Comparison of ENCODE assay signal across 6 cellular contexts in the genomic region with DNA sequence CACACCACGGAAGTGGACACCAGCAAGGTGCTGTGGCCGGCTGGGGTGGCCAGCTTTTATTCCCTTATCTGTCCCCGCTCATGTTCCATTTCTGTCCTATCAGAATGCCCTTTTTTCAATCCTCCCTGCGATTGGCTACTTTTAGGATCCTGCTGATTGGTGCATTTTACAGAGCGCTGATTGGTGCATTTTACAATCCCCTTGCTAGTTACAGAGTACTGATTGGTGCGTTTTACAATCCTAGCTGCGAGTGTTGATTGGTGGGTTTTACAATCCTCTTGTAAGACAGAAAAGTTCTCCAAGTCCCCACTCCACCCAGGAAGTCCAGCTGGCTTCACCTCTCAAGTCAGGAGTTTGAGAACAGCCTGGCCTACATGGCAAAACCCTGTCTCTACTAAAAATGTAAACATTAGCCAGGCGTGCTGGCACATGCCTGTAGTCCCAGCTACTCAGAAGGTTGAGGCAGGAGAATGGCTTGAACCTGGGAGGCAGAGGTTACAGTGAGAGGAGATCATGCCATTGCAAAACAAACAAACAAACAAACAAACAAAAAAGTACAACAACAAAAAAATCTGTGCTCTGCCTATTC. TPM values are rescaled to one million over a fixed set of nuclear protein-coding genes. Genes with fewer than 3 reads are reported as not detected.
"Had no signal": no experiment of that assay in that cellular context is flagged by ENCODE, and none has a peak within 500 bp of the region (broad histone marks: within the 10 kb centered on the region; RNA-seq: fewer than 3 reads in every experiment).

No MANE protein-coding gene starts in this region.

RNA-seq across cellular contexts. Expression of gene HEYL, which starts 37.7 kb away (rescaled TPM):
- total RNA-seq: activated CD4-positive, alpha-beta memory T cell treated with anti-CD3 and anti-CD28 coated beads, Interleukin-2, amount 10 ng/mL, durations not matched to agents 7 days and 5 days; activated CD4-positive, alpha-beta T cell treated with anti-CD3 and anti-CD28 coated beads, Interleukin-2, amount 10 ng/mL, durations not matched to agents 7 days and 5 days; activated CD8-positive, alpha-beta memory T cell treated with anti-CD3 and anti-CD28 coated beads, Interleukin-2, amount 10 ng/mL, durations not matched to agents 7 days and 5 days; activated CD8-positive, alpha-beta T cell treated with anti-CD3 and anti-CD28 coated beads, Interleukin-2, amount 10 ng/mL, durations not matched to agents 7 days and 5 days; activated naive CD8-positive, alpha-beta T cell treated with anti-CD3 and anti-CD28 coated beads, Interleukin-2, amount 10 ng/mL, durations not matched to agents 7 days and 5 days; T-helper 1 cell treated with Interleukin-12 subunit alpha and Interleukin-12 subunit beta and Interleukin-4 antibody, amounts not matched to agents 30 ng/mL and 1 ng/mL, for 36 hours had no signal
